1 cellular context compared by ENCODE assay signal in the genomic region with DNA sequence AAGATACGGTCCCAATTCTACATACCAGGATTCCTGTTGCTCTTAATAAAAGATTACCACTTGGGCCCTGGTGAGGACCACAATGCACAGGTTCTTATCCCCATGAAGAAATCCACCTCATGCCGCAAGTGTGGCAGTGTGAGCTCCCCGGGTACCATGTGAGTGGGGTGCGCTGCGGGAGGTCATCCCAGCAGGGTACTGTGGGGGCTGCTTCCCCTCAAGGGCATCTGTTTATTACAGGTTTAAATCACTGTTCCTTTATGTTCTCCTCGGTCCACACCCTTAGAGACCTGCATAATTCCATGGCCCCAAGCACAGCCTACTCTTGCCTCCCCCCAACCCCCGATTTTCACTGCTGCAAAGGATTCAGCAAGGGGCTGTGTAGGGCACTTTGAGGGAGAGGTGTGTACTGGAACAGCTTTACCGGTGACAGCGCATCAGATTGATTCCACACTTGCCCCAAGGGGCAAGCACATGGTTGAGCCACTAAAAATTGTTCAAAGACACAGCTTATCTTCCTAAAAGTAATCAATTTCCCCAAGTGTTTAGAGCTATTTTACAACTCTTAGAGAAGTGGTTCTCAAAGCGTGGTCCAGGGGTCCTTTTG.
TF ChIP-seq lines count a peak whose summit lies in the region.

No MANE protein-coding gene starts in this region.

TF ChIP-seq in GM12891, 5 proteins besides CTCF, POLR2A, EP300 and RAD21:
- no peak for TF ChIP-seq TAF1 (IDR thresholded peaks at IDR 0.05; ENCODE audit: low read depth, low read length)
- TF ChIP-seq POLR2AphosphoS5 (IDR thresholded peaks at IDR 0.05; ENCODE audit: low read depth, low read length) = no peak
- no peak for TF ChIP-seq PAX5 (IDR thresholded peaks at IDR 0.05; ENCODE audit: insufficient read depth, low read length, severe bottlenecking)
- no peak for TF ChIP-seq SPI1 (IDR thresholded peaks at IDR 0.05; ENCODE audit: low read depth, low read length)
- no peak for TF ChIP-seq POU2F2 (IDR thresholded peaks at IDR 0.05; ENCODE audit: low read depth, low read length)
